In the genomic region with DNA sequence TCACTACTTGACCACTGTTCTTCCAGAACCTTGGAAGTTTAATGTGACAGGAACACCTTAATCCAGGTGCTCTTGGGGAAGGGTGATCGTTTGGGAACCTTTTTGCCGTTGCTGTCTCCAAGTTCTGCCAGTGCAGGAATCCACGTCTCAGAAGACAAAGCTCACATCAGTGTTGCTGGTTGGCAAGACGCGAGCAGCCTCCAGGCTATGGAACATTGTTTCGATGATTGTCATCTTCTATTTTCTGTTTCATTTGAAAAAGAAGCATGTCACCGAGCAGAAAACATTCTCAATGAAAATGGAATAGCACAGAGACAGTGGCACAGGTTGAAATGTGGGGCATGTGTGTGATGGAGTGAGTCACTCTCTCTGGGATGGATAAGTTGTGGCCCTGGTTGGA, we compare ENCODE assay signal across 25 cellular contexts. TPM values are rescaled to one million over a fixed set of nuclear protein-coding genes. Genes with fewer than 3 reads are reported as not detected.
"Had no signal": no experiment of that assay in that cellular context is flagged by ENCODE, and none has a peak within 500 bp of the region (broad histone marks: within the 10 kb centered on the region; RNA-seq: fewer than 3 reads in every experiment).

No MANE protein-coding gene starts in this region.

- H3K9me3 ChIP-seq: SJSA1 had no signal

- H3K9ac ChIP-seq: KMS-11 had no signal

- H3K4me2 ChIP-seq: KMS-11 had no signal

- H3K36me3 Mint-ChIP-seq: IgD-negative memory B cell had no signal

- H3K4me3 Mint-ChIP-seq: IgD-negative memory B cell had no signal

- H3K4me3 ChIP-seq: K562, SJSA1, SK-N-MC had no signal

- DNase-seq: Kasumi-1, MM.1S, NCI-H1048, NCI-H1105, NCI-H1417, NCI-H1436 treated with DMSO at 0.1 percent for 48 hours, NCI-H1694, NCI-H187 treated with DMSO at 0.1 percent for 48 hours, NCI-H2029 treated with DMSO at 0.1 percent for 48 hours, NCI-H2171 treated with DMSO at 0.1 percent for 48 hours, NCI-H2227 treated with DMSO at 0.1 percent for 48 hours, NCI-H524 treated with DMSO at 0.1 percent for 48 hours, NCI-H69, NCI-H774, Right ventricle myocardium superior, RPMI8226, SIG-M5 had no signal

- ATAC-seq: K562 had no signal

- H3K4me1 ChIP-seq: SJSA1 had no signal

- H3K36me3 ChIP-seq: SJSA1 had no signal

- H3K27ac ChIP-seq: HL-60, KMS-11, SJSA1, SK-N-MC had no signal

RNA-seq across cellular contexts. Expression of a gene that starts 11.7 kb away (rescaled TPM):
- total RNA-seq: K562, M059J, NCI-H460 had no signal
- polyA plus RNA-seq: IgD-negative memory B cell, K562 had no signal
